Comparison of ENCODE assay signal across 19 cellular contexts in the genomic region with DNA sequence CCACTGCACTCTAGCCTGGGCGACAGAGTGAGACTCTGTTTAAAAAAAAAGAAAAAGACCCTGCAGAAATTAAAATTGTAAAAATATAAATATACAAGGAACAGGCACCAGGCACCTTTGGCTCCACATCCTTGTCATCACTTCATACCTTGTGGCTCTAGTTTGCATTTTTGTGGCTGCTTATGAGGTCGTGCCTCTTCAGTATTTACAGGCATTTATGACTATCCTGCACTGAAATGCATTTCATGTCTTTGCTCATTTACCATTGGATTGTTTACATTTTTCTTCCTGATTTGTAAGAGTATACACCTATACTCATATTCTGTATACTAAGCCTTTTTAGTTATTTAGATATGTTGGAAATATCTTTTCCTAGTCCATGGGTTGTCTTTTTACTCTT. TPM values are rescaled to one million over a fixed set of nuclear protein-coding genes. Genes with fewer than 3 reads are reported as not detected.
DNase-seq lines count a peak whose midpoint lies in the region; ATAC-seq and TF ChIP-seq lines count a peak whose summit lies in the region.
"Had no signal": no experiment of that assay in that cellular context is flagged by ENCODE, and none has a peak within 500 bp of the region (broad histone marks: within the 10 kb centered on the region; RNA-seq: fewer than 3 reads in every experiment).

No MANE protein-coding gene starts in this region.

- DNase-seq in EL (peak; percentile 79), M059J (ENCODE audit: low read depth) (peak; percentile 89), cardiac fibroblast (ENCODE audit: low read depth in 2 of 2) (peak; percentile 26 to 44), renal cortical epithelial cell (ENCODE audit: low read depth) (peak; percentile 59), DMS53 (lab: John Stamatoyannopoulos, UW) (no peak), superior temporal gyrus (ENCODE audit: extremely low spot score) (no peak)
- DNase-seq: activated CD4-positive, alpha-beta T cell treated with anti-CD3 and anti-CD28 coated beads, Interleukin-2, amount 10 ng/mL, durations not matched to agents 24 days and 14 days; activated naive CD4-positive, alpha-beta T cell treated with anti-CD3 and anti-CD28 coated beads, Interleukin-2, amount 50 U/mL, for 16 hours; central memory CD4-positive, alpha-beta T cell; natural killer cell; NCI-H1092 treated with DMSO at 0.1 percent for 48 hours; psoas muscle; SHP77 treated with DMSO at 0.1 percent for 48 hours; T1000 had no signal

- H3K4me3 ChIP-seq in cardiac fibroblast (replicated peaks in 1 of 2; ENCODE audit: low read depth in 2 of 2, low read length in 2 of 2): no peak overlapping the region
- H3K4me3 ChIP-seq: BLaER1 treated with 17β-estradiol and CSF1 and Interleukin-3, amounts not matched to agents 10 nM and 100 nM; lung; psoas muscle had no signal

- no peak for TF ChIP-seq CTCF in cardiac fibroblast (IDR thresholded peaks at IDR 0.05; ENCODE audit: low read depth, low read length)

- no peak for ATAC-seq in HG03354 (IDR thresholded peaks at IDR 0.05; ENCODE audit: poor library complexity, severe bottlenecking, unreplicated experiment)
- ATAC-seq in GM18502 (IDR thresholded peaks at IDR 0.05; ENCODE audit: poor library complexity, unreplicated experiment): no peak
- ATAC-seq: HepG2, natural killer cell, psoas muscle had no signal

RNA-seq across cellular contexts. Expression of a gene that starts 20.1 kb away (rescaled TPM):
- 6.8 and 13.3 TPM in 2 replicates for total RNA-seq in M059J (2014; rRNA removed; shearing (Covaris generic))
- total RNA-seq in renal cortical epithelial cell: 10.6 and 64.0 TPM in 2 replicates

Comparison
In these comparisons a context has a peak if more than half of its experiments do, and no peak if none do; other contexts are left out.
1. DNase-seq: peak in EL (single experiment), M059J (single experiment), cardiac fibroblast (2 of 2) and renal cortical epithelial cell (single experiment); none in DMS53 (single experiment) and superior temporal gyrus (single experiment).